ENCODE assay signal across 1 cellular context in the genomic region with DNA sequence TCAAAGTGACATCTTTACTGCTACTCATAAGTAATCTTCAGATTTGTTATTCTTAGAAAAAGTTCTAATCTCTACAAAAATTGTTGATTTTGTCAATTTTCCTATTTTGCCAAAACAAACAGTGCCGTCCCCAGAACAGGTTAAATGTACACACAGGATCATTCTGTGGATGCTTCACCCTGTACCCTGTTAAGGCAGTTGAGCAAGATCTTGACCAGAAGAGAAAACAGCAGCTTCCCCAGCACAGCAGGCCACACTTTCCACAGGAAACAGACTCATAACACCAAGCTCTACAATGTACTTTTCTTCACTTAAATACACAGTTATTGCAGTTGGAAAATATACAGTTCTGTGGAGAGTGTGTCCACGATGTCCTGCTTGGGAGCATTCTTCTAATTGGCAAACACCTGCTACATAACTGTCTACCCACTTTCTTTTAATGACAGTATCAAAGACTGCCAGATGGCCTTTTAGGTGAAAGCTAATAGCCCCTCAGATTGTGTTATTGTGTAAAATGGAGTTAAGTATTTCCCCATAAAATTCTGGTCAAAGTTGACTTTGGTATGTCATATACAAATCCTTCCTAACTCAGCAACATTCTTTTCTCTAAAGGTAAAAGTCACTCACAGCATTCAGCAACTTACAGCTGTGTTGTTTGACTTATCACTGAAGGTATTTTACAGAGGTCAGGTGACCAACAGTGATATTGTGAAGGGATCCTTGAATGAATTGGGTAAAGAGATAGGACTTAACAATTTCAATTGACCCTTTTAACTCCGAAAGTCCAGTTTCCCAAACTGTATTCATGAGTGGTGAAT.
TF ChIP-seq lines count a peak whose summit lies in the region.

No MANE protein-coding gene starts in this region.

TF ChIP-seq in HepG2, 621 proteins besides CTCF, POLR2A, EP300 and RAD21 (continued from another document and continues in another):
- 0 out of 2 replicates have a peak, but pooled peaks have one; percentile 50 for TF ChIP-seq ZNF367 (CRISPR knock-in tag; IDR thresholded peaks at IDR 0.05; ENCODE audit: borderline replicate concordance)
- TF ChIP-seq, protein P1, sequence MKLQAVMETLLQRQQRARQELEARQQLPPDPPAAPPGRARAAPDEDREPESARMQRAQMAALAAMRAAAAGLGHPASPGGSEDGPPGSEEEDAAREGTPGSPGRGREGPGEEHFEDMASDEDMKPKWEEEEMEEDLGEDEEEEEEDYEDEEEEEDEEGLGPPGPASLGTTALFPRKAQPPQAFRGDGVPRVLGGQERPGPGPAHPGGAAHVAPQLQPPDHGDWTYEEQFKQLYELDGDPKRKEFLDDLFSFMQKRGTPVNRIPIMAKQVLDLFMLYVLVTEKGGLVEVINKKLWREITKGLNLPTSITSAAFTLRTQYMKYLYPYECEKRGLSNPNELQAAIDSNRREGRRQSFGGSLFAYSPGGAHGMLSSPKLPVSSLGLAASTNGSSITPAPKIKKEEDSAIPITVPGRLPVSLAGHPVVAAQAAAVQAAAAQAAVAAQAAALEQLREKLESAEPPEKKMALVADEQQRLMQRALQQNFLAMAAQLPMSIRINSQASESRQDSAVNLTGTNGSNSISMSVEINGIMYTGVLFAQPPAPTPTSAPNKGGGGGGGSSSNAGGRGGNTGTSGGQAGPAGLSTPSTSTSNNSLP (IDR thresholded peaks at IDR 0.05; ENCODE audit: low read depth, low read length): peak; percentile 29; the same call in 1 of the 2 replicates
- TF ChIP-seq, protein P2, sequence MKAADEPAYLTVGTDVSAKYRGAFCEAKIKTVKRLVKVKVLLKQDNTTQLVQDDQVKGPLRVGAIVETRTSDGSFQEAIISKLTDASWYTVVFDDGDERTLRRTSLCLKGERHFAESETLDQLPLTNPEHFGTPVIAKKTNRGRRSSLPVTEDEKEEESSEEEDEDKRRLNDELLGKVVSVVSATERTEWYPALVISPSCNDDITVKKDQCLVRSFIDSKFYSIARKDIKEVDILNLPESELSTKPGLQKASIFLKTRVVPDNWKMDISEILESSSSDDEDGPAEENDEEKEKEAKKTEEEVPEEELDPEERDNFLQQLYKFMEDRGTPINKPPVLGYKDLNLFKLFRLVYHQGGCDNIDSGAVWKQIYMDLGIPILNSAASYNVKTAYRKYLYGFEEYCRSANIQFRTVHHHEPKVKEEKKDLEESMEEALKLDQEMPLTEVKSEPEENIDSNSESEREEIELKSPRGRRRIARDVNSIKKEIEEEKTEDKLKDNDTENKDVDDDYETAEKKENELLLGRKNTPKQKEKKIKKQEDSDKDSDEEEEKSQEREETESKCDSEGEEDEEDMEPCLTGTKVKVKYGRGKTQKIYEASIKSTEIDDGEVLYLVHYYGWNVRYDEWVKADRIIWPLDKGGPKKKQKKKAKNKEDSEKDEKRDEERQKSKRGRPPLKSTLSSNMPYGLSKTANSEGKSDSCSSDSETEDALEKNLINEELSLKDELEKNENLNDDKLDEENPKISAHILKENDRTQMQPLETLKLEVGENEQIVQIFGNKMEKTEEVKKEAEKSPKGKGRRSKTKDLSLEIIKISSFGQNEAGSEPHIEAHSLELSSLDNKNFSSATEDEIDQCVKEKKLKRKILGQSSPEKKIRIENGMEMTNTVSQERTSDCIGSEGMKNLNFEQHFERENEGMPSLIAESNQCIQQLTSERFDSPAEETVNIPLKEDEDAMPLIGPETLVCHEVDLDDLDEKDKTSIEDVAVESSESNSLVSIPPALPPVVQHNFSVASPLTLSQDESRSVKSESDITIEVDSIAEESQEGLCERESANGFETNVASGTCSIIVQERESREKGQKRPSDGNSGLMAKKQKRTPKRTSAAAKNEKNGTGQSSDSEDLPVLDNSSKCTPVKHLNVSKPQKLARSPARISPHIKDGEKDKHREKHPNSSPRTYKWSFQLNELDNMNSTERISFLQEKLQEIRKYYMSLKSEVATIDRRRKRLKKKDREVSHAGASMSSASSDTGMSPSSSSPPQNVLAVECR (CRISPR knock-in tag; IDR thresholded peaks at IDR 0.05; ENCODE audit: borderline replicate concordance): peak; percentile 77; the same call in 1 of the 2 replicates
- peak; percentile 36; the same call in 1 of the 2 replicates for TF ChIP-seq ZNF780A (CRISPR knock-in tag; IDR thresholded peaks at IDR 0.05)
- TF ChIP-seq, protein P3, sequence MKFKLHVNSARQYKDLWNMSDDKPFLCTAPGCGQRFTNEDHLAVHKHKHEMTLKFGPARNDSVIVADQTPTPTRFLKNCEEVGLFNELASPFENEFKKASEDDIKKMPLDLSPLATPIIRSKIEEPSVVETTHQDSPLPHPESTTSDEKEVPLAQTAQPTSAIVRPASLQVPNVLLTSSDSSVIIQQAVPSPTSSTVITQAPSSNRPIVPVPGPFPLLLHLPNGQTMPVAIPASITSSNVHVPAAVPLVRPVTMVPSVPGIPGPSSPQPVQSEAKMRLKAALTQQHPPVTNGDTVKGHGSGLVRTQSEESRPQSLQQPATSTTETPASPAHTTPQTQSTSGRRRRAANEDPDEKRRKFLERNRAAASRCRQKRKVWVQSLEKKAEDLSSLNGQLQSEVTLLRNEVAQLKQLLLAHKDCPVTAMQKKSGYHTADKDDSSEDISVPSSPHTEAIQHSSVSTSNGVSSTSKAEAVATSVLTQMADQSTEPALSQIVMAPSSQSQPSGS (CRISPR knock-in tag; IDR thresholded peaks at IDR 0.05): peak; percentile 83; the same call in 1 of the 2 replicates
- peak; percentile 76 for TF ChIP-seq CCDC6 (CRISPR knock-in tag; IDR thresholded peaks at IDR 0.05)
- no peak for TF ChIP-seq NAIF1 (CRISPR knock-in tag; IDR thresholded peaks at IDR 0.05; ENCODE audit: borderline replicate concordance)
- peak; percentile 66 for TF ChIP-seq JUN (CRISPR knock-in tag; IDR thresholded peaks at IDR 0.05)
- TF ChIP-seq, protein P4, sequence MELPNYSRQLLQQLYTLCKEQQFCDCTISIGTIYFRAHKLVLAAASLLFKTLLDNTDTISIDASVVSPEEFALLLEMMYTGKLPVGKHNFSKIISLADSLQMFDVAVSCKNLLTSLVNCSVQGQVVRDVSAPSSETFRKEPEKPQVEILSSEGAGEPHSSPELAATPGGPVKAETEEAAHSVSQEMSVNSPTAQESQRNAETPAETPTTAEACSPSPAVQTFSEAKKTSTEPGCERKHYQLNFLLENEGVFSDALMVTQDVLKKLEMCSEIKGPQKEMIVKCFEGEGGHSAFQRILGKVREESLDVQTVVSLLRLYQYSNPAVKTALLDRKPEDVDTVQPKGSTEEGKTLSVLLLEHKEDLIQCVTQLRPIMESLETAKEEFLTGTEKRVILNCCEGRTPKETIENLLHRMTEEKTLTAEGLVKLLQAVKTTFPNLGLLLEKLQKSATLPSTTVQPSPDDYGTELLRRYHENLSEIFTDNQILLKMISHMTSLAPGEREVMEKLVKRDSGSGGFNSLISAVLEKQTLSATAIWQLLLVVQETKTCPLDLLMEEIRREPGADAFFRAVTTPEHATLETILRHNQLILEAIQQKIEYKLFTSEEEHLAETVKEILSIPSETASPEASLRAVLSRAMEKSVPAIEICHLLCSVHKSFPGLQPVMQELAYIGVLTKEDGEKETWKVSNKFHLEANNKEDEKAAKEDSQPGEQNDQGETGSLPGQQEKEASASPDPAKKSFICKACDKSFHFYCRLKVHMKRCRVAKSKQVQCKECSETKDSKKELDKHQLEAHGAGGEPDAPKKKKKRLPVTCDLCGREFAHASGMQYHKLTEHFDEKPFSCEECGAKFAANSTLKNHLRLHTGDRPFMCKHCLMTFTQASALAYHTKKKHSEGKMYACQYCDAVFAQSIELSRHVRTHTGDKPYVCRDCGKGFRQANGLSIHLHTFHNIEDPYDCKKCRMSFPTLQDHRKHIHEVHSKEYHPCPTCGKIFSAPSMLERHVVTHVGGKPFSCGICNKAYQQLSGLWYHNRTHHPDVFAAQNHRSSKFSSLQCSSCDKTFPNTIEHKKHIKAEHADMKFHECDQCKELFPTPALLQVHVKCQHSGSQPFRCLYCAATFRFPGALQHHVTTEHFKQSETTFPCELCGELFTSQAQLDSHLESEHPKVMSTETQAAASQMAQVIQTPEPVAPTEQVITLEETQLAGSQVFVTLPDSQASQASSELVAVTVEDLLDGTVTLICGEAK (IDR thresholded peaks at IDR 0.05): no peak
- TF ChIP-seq, protein P4 (CRISPR knock-in tag; IDR thresholded peaks at IDR 0.05): peak; percentile 78; the same call in 1 of the 2 replicates
- TF ChIP-seq SMC3 (IDR thresholded peaks at IDR 0.05; ENCODE audit: low read length): peak; percentile 45
- TF ChIP-seq ZMYM3 (CRISPR knock-in tag; IDR thresholded peaks at IDR 0.05): peak; percentile 85
- TF ChIP-seq, protein P5, sequence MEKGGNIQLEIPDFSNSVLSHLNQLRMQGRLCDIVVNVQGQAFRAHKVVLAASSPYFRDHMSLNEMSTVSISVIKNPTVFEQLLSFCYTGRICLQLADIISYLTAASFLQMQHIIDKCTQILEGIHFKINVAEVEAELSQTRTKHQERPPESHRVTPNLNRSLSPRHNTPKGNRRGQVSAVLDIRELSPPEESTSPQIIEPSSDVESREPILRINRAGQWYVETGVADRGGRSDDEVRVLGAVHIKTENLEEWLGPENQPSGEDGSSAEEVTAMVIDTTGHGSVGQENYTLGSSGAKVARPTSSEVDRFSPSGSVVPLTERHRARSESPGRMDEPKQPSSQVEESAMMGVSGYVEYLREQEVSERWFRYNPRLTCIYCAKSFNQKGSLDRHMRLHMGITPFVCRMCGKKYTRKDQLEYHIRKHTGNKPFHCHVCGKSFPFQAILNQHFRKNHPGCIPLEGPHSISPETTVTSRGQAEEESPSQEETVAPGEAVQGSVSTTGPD (CRISPR knock-in tag; IDR thresholded peaks at IDR 0.05): peak; percentile 98
- no peak for TF ChIP-seq BRD4 (CRISPR knock-in tag; IDR thresholded peaks at IDR 0.05)
- peak; percentile 94; the same call in 1 of the 2 replicates for TF ChIP-seq ZNF569 (CRISPR knock-in tag; IDR thresholded peaks at IDR 0.05; ENCODE audit: borderline replicate concordance)
- peak; percentile 99 for TF ChIP-seq ZNF614 (CRISPR knock-in tag; IDR thresholded peaks at IDR 0.05; ENCODE audit: borderline replicate concordance)
- no peak; the same call in 1 of the 2 replicates for TF ChIP-seq ZBTB38 (CRISPR knock-in tag; IDR thresholded peaks at IDR 0.05)
- no peak for TF ChIP-seq CENPX (CRISPR knock-in tag; IDR thresholded peaks at IDR 0.05)
- TF ChIP-seq MED8 (CRISPR knock-in tag; IDR thresholded peaks at IDR 0.05; ENCODE audit: insufficient replicate concordance): no peak
- TF ChIP-seq ZNF572 (CRISPR knock-in tag; IDR thresholded peaks at IDR 0.05): no peak
- TF ChIP-seq, protein P6, sequence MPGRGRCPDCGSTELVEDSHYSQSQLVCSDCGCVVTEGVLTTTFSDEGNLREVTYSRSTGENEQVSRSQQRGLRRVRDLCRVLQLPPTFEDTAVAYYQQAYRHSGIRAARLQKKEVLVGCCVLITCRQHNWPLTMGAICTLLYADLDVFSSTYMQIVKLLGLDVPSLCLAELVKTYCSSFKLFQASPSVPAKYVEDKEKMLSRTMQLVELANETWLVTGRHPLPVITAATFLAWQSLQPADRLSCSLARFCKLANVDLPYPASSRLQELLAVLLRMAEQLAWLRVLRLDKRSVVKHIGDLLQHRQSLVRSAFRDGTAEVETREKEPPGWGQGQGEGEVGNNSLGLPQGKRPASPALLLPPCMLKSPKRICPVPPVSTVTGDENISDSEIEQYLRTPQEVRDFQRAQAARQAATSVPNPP (CRISPR knock-in tag; IDR thresholded peaks at IDR 0.05): peak; percentile 85; the same call in 1 of the 2 replicates
- peak; percentile 77 for TF ChIP-seq CHD4 (IDR thresholded peaks at IDR 0.05; ENCODE audit: borderline replicate concordance, low read length)
- TF ChIP-seq ZNF547 (CRISPR knock-in tag; IDR thresholded peaks at IDR 0.05): peak; percentile 53; the same call in 1 of the 2 replicates
- TF ChIP-seq ZNF234 (CRISPR knock-in tag; conservative IDR thresholded peaks at IDR 0.05): no peak
- TF ChIP-seq, protein P7, sequence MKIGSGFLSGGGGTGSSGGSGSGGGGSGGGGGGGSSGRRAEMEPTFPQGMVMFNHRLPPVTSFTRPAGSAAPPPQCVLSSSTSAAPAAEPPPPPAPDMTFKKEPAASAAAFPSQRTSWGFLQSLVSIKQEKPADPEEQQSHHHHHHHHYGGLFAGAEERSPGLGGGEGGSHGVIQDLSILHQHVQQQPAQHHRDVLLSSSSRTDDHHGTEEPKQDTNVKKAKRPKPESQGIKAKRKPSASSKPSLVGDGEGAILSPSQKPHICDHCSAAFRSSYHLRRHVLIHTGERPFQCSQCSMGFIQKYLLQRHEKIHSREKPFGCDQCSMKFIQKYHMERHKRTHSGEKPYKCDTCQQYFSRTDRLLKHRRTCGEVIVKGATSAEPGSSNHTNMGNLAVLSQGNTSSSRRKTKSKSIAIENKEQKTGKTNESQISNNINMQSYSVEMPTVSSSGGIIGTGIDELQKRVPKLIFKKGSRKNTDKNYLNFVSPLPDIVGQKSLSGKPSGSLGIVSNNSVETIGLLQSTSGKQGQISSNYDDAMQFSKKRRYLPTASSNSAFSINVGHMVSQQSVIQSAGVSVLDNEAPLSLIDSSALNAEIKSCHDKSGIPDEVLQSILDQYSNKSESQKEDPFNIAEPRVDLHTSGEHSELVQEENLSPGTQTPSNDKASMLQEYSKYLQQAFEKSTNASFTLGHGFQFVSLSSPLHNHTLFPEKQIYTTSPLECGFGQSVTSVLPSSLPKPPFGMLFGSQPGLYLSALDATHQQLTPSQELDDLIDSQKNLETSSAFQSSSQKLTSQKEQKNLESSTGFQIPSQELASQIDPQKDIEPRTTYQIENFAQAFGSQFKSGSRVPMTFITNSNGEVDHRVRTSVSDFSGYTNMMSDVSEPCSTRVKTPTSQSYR (CRISPR knock-in tag; IDR thresholded peaks at IDR 0.05; ENCODE audit: borderline replicate concordance): peak; percentile 43; the same call in 1 of the 2 replicates
- TF ChIP-seq NFIC (IDR thresholded peaks at IDR 0.05; ENCODE audit: low read length): peak; percentile 97
- TF ChIP-seq ZNF652 (CRISPR knock-in tag; IDR thresholded peaks at IDR 0.05; ENCODE audit: borderline replicate concordance, low read depth): peak; percentile 98
- TF ChIP-seq ZNF552 (CRISPR knock-in tag; IDR thresholded peaks at IDR 0.05; ENCODE audit: borderline replicate concordance): peak; percentile 74; the same call in 1 of the 2 replicates
- TF ChIP-seq ZNF329 (CRISPR knock-in tag; IDR thresholded peaks at IDR 0.05; ENCODE audit: low read depth): no peak
- TF ChIP-seq THAP11 (CRISPR knock-in tag; IDR thresholded peaks at IDR 0.05): peak; percentile 82
